ENCODE assay signal across 2 cellular contexts in genomic region chr12:103768467-103769123, GRCh38.
A peak's percentile ranks its signal among the peaks of the same experiment; 100 is the strongest.
TF ChIP-seq lines count a peak whose summit lies in the region.

No MANE protein-coding gene starts in this region.

TF ChIP-seq in HEK293, 187 proteins besides CTCF, POLR2A, EP300 and RAD21:
- TF ChIP-seq ZNF596 (tag by site-specific recombination; IDR thresholded peaks at IDR 0.05) (peak; percentile 78), ZNF169 (tag by site-specific recombination; IDR thresholded peaks at IDR 0.05) (peak; percentile 74; the same call in 1 of the 2 replicates), ZNF621 (tag by site-specific recombination; IDR thresholded peaks at IDR 0.05) (no peak), ZNF629 (tag by site-specific recombination; IDR thresholded peaks at IDR 0.05) (0 out of 2 replicates have a peak, but pooled peaks have one; percentile 10)

TF ChIP-seq in H1, 55 proteins besides CTCF, POLR2A, EP300 and RAD21:
- TF ChIP-seq POU5F1 (IDR thresholded peaks at IDR 0.05; ENCODE audit: low read depth, low read length) = no peak
- TF ChIP-seq MAFK (IDR thresholded peaks at IDR 0.05; ENCODE audit: low read depth, low read length) = no peak
- no peak for TF ChIP-seq HDAC2 (IDR thresholded peaks at IDR 0.05; ENCODE audit: borderline replicate concordance in 1 of 2, low read depth in 2 of 2, low read length in 2 of 2)
- TF ChIP-seq FOSL1 (IDR thresholded peaks at IDR 0.05; ENCODE audit: insufficient read depth, low read depth, low read length) = no peak
- TF ChIP-seq, protein P1, sequence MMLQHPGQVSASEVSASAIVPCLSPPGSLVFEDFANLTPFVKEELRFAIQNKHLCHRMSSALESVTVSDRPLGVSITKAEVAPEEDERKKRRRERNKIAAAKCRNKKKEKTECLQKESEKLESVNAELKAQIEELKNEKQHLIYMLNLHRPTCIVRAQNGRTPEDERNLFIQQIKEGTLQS (IDR thresholded peaks at IDR 0.05; ENCODE audit: insufficient read depth, low read depth, low read length) = no peak
- TF ChIP-seq ATF2 (IDR thresholded peaks at IDR 0.05; ENCODE audit: low read length) = no peak
- no peak for TF ChIP-seq BCL11A (IDR thresholded peaks at IDR 0.05; ENCODE audit: low read depth in 2 of 2, low read length in 2 of 2)
- TF ChIP-seq TEAD4 (IDR thresholded peaks at IDR 0.05; ENCODE audit: low read depth, low read length) = no peak
- no peak for TF ChIP-seq JUND (IDR thresholded peaks at IDR 0.05; ENCODE audit: low read length)
- no peak for TF ChIP-seq ZNF274 (IDR thresholded peaks at IDR 0.05; ENCODE audit: borderline replicate concordance, extremely low read depth, low read length)
- TF ChIP-seq JUN (IDR thresholded peaks at IDR 0.05; ENCODE audit: low read depth, low read length) = no peak
- TF ChIP-seq EZH2 (IDR thresholded peaks at IDR 0.05; ENCODE audit: low read depth, low read length, severe bottlenecking) = no peak
- TF ChIP-seq, protein P2, sequence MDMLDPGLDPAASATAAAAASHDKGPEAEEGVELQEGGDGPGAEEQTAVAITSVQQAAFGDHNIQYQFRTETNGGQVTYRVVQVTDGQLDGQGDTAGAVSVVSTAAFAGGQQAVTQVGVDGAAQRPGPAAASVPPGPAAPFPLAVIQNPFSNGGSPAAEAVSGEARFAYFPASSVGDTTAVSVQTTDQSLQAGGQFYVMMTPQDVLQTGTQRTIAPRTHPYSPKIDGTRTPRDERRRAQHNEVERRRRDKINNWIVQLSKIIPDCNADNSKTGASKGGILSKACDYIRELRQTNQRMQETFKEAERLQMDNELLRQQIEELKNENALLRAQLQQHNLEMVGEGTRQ (IDR thresholded peaks at IDR 0.05; ENCODE audit: low read length) = no peak
- TF ChIP-seq NRF1 (IDR thresholded peaks at IDR 0.05; ENCODE audit: low read depth, low read length) = no peak
- no peak for TF ChIP-seq E2F6 (IDR thresholded peaks at IDR 0.05)
- TF ChIP-seq SUZ12 (IDR thresholded peaks at IDR 0.05; ENCODE audit: low read length) = no peak
- TF ChIP-seq BRCA1 (IDR thresholded peaks at IDR 0.05; ENCODE audit: low read depth, low read length) = no peak
- TF ChIP-seq TAF7 (optimal IDR thresholded peaks at IDR 0.05; ENCODE audit: borderline replicate concordance, low read depth, low read length) = no peak
- no peak for TF ChIP-seq GTF2F1 (IDR thresholded peaks at IDR 0.05; ENCODE audit: borderline replicate concordance, low read depth, low read length)
- no peak for TF ChIP-seq CTBP2 (IDR thresholded peaks at IDR 0.05; ENCODE audit: borderline replicate concordance, insufficient read depth, insufficient read length, low read length)
